In the genomic region with DNA sequence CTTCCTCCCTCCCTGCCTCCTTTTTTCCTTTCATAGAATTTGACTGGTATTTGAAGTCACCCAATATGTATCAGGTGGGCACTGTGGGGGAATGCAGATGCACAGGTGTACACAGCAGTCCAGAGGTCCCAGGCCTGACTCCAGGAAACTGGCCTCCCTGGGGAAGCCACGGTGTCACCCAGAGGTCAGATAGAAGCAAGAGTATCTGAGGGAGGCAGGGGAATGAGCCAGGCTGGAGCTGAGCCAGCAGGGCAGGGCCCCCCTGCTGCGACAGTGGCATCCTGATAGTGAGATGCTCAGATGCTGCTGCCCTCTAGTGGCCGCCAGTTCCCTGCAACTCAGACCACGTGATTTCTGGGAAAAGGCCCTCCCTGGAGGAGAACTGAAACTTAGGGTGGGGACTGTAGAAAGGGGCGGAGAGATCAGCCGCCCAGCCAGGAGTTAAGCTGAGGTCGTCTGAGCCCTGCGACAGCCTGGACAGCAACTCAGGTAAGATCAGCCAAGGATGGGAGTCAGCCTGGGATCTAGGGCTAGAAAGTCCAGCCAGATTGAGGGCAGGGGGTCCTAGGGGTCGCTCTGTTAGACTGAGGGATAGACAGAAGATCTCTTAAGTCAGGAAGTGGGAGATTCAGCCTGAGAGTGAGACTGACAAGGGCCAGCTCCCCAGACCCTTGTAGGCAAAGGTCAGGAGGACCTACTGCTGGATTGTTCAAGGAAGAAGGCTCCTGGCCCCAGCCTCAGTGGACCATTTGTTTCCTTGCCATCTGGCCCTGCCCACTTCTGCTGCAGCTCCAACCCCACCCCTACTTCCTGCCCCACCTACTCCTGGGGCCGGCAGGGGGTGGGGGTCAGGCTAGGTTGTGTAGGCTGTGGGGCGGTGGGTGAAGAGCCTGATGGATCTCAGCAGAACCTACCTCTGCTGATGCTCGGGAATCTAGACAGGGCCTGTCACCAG, we compare ENCODE assay signal across 8 cellular contexts. TPM values are rescaled to one million over a fixed set of nuclear protein-coding genes. Genes with fewer than 3 reads are reported as not detected.
DNase-seq lines count a peak whose midpoint lies in the region; ATAC-seq and TF ChIP-seq lines count a peak whose summit lies in the region.

A gene with protein sequence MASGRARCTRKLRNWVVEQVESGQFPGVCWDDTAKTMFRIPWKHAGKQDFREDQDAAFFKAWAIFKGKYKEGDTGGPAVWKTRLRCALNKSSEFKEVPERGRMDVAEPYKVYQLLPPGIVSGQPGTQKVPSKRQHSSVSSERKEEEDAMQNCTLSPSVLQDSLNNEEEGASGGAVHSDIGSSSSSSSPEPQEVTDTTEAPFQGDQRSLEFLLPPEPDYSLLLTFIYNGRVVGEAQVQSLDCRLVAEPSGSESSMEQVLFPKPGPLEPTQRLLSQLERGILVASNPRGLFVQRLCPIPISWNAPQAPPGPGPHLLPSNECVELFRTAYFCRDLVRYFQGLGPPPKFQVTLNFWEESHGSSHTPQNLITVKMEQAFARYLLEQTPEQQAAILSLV (plus strand): TSS at position 416 of the 955 bp plus-strand sequence. CDS start 880 bp downstream, outside the sequence.

- H3K9me3 ChIP-seq in hepatocyte (ENCODE audit: low read depth), result no peaks in the 10 kb centered on the region

- H3K4me3 ChIP-seq in astrocyte of the cerebellum (ENCODE audit: low read depth, low read length), result peak within 1 kb of the TSS; percentile 93
- peak within 1 kb of the TSS; percentile 25 for H3K4me3 ChIP-seq in hepatocyte

- in situ Hi-C loops in astrocyte of the cerebellum (cut with HindIII; ENCODE audit: low sequenced_read_pairs), result no loop called here

- WGBS in hepatocyte (ENCODE audit: low lambda C conversion rate, missing lambda C conversion rate), result 3% methylated on average over 12 of the region's 12 CpGs

- H4K20me1 ChIP-seq in hepatocyte (ENCODE audit: insufficient read depth, poor library complexity, severe bottlenecking), result peaks cover 5% of the 10 kb centered on the region

- no peaks in the 10 kb centered on the region for H3K27me3 ChIP-seq in hepatocyte

- no peaks in the 10 kb centered on the region for H3K9me2 ChIP-seq in hepatocyte (replicated peaks; ENCODE audit: insufficient read depth)

- peaks cover 25% of the 10 kb centered on the region for H3K79me2 ChIP-seq in hepatocyte

- ATAC-seq in GM18508 (IDR thresholded peaks at IDR 0.05; ENCODE audit: insufficient read depth, unreplicated experiment), result peak; percentile 56
- ATAC-seq in HG03025 (IDR thresholded peaks at IDR 0.05; ENCODE audit: low FRiP score, unreplicated experiment), result peak; percentile 80

- TF ChIP-seq CTCF in 22Rv1 (IDR thresholded peaks at IDR 0.05) (peak; percentile 96), astrocyte of the cerebellum (IDR thresholded peaks at IDR 0.05; ENCODE audit: low read depth, low read length, missing control alignments) (peak; percentile 91), hepatocyte (IDR thresholded peaks at IDR 0.05; ENCODE audit: poor library complexity) (peak; percentile 99)

- DNase-seq in NCI-H2029 treated with DMSO at 0.1 percent for 48 hours (lab: John Stamatoyannopoulos, UW) (peak; percentile 89), T-helper 9 cell (peak; percentile 97), astrocyte of the cerebellum (ENCODE audit: low read depth) (peak; percentile 87), hepatocyte (ENCODE audit: low spot score) (peak; percentile 96), retina (peak; percentile 96)

- H3K4me1 ChIP-seq in hepatocyte (ENCODE audit: insufficient read depth), result peaks cover 16% of the 10 kb centered on the region

- peak within 1 kb of the TSS; percentile 22 for H2AFZ ChIP-seq in hepatocyte

- H3K27ac ChIP-seq in 22Rv1 (peak within 1 kb of the TSS; percentile 64), hepatocyte (peak within 1 kb of the TSS; percentile 91)

- peak within 1 kb of the TSS; percentile 87 for H3K4me2 ChIP-seq in hepatocyte

- no peaks in the 10 kb centered on the region for H3K36me3 ChIP-seq in hepatocyte (replicated peaks; ENCODE audit: insufficient read depth, low read depth)

RNA-seq across cellular contexts. Expression of the gene that starts here (rescaled TPM):
- total RNA-seq in hepatocyte, result 33.7 and 42.7 TPM in 2 replicates
- 66.9 and 79.5 TPM in 2 replicates for polyA plus RNA-seq in hepatocyte

Comparison
In these comparisons a context has a peak if more than half of its experiments do, and no peak if none do; other contexts are left out.
1. Peak in every context shown above with its lines: DNase-seq, ATAC-seq, H3K4me3 ChIP-seq and H3K27ac ChIP-seq.